Comparison of ENCODE assay signal across 15 cellular contexts in genomic region chr12:98126637-98127335, GRCh38.
DNase-seq lines count a peak whose midpoint lies in the region; ATAC-seq, FAIRE-seq and TF ChIP-seq lines count a peak whose summit lies in the region.
"Had no signal": no experiment of that assay in that cellular context is flagged by ENCODE, and none has a peak within 500 bp of the region (broad histone marks: within the 10 kb centered on the region; RNA-seq: fewer than 3 reads in every experiment).

No MANE protein-coding gene starts in this region.

- DNase-seq in Daoy (ENCODE audit: low read depth) = peak; percentile 9
- peak; percentile 27 for DNase-seq in NCI-H2196 treated with DMSO at 0.1 percent for 48 hours (lab: John Stamatoyannopoulos, UW; ENCODE audit: unreplicated experiment)
- DNase-seq in glomerular endothelial cell (ENCODE audit: extremely low read depth, low read depth, low spot score) = peak; percentile 69
- DNase-seq in pancreas = peak in 2 of 6 donors; percentile 5 to 12
- no peak for DNase-seq in foreskin melanocyte
- no peak for DNase-seq in NCI-H2171 treated with DMSO at 0.1 percent for 48 hours (lab: John Stamatoyannopoulos, UW)
- DNase-seq in activated CD4-positive, alpha-beta T cell treated with anti-CD3 and anti-CD28 coated beads for 48 hours = no peak
- DNase-seq: activated CD4-positive, alpha-beta T cell treated with anti-CD3 and anti-CD28 coated beads for 36 hours; activated naive CD4-positive, alpha-beta T cell treated with anti-CD3 and anti-CD28 coated beads, Interleukin-2, amount 50 U/mL, for 16 hours; effector CD4-positive, alpha-beta T cell; NCI-H1092 treated with DMSO at 0.1 percent for 48 hours; NCI-H526; T-helper 2 cell; uterus had no signal

- WGBS in pancreas, 2 donors = 33 to 38% methylated on average over 12 of the region's 12 CpGs

- no peaks in the 10 kb centered on the region for H3K36me3 ChIP-seq in pancreas
- H3K36me3 ChIP-seq: uterus had no signal

- no peaks in the 10 kb centered on the region for H3K27me3 ChIP-seq in pancreas
- H3K27me3 ChIP-seq: uterus had no signal

- no peak overlapping the region for H3K4me3 ChIP-seq in pancreas
- H3K4me3 ChIP-seq: uterus had no signal

- FAIRE-seq in pancreas (lab: Jason Lieb, UNC) = no peak

- no peak for TF ChIP-seq CTCF in pancreas (IDR thresholded peaks at IDR 0.05)

- intact Hi-C loops in pancreas (cut with DNase I) = no loop called here

- no peaks in the 10 kb centered on the region for H3K4me1 ChIP-seq in pancreas
- H3K4me1 ChIP-seq: uterus had no signal

- no peaks in the 10 kb centered on the region for H3K9me3 ChIP-seq in pancreas
- H3K9me3 ChIP-seq: uterus had no signal

- ATAC-seq in pancreas (peak in 3 of 4 donors; percentile 68 to 89 (median 86)), GM21529 (IDR thresholded peaks at IDR 0.05; ENCODE audit: unreplicated experiment) (no peak)
- ATAC-seq: activated CD4-positive, alpha-beta T cell treated with anti-CD3 and anti-CD28 coated beads for 36 hours had no signal

- H3K27ac ChIP-seq in pancreas = peak overlapping the region in 2 of 4 donors; percentile 12 to 46
- H3K27ac ChIP-seq: uterus had no signal

Comparison
In these comparisons a context has a peak if more than half of its experiments do, and no peak if none do; other contexts are left out.
1. DNase-seq: peak in Daoy (single experiment), NCI-H2196 treated with DMSO at 0.1 percent for 48 hours (single experiment) and glomerular endothelial cell (single experiment); none in foreskin melanocyte (single experiment), NCI-H2171 treated with DMSO at 0.1 percent for 48 hours (single experiment) and activated CD4-positive, alpha-beta T cell treated with anti-CD3 and anti-CD28 coated beads for 48 hours (single experiment).